ENCODE assay signal across 20 cellular contexts in genomic region chr14:71704210-71704609, GRCh38.
DNase-seq lines count a peak whose midpoint lies in the region; ATAC-seq, FAIRE-seq and TF ChIP-seq lines count a peak whose summit lies in the region.
"Had no signal": no experiment of that assay in that cellular context is flagged by ENCODE, and none has a peak within 500 bp of the region (broad histone marks: within the 10 kb centered on the region; RNA-seq: fewer than 3 reads in every experiment).

No MANE protein-coding gene starts in this region.

- FAIRE-seq in kidney (lab: Jason Lieb, UNC), result no peak
- FAIRE-seq: A549, GM12878, H54 had no signal

- H3K79me2 ChIP-seq in osteoblast (ENCODE audit: insufficient read depth, low read length), result peaks cover 7% of the 10 kb centered on the region

- no peak for TF ChIP-seq CTCF in HEK293 (tag by site-specific recombination; IDR thresholded peaks at IDR 0.05)
- no peak for TF ChIP-seq CTCF in WERI-Rb-1 (IDR thresholded peaks at IDR 0.05; ENCODE audit: low read depth, low read length)
- no peak for TF ChIP-seq CTCF in osteoblast (IDR thresholded peaks at IDR 0.05; ENCODE audit: extremely low read depth, low read depth, low read length)
- no peak for TF ChIP-seq CTCF in kidney (IDR thresholded peaks at IDR 0.05; ENCODE audit: borderline replicate concordance, extremely low read depth, insufficient read depth)

- H3K27me3 ChIP-seq in WERI-Rb-1 (ENCODE audit: insufficient read depth, low read depth, severe bottlenecking) (no peaks in the 10 kb centered on the region), osteoblast (ENCODE audit: insufficient read depth, low read length) (no peaks in the 10 kb centered on the region)
- H3K27me3 ChIP-seq: BE2C; BLaER1 treated with 17β-estradiol and CSF1 and Interleukin-3, amounts not matched to agents 10 nM and 100 nM had no signal

- H3K27ac ChIP-seq in HEK293 (ENCODE audit: extremely low read depth, low read depth, low read length), result no peak overlapping the region
- H3K27ac ChIP-seq in WERI-Rb-1, result peak overlapping the region; percentile 71
- H3K27ac ChIP-seq in osteoblast (ENCODE audit: low read depth, low read length), result peak overlapping the region; percentile 87
- no peak overlapping the region for H3K27ac ChIP-seq in kidney (ENCODE audit: low read depth in 2 of 2, low read length in 2 of 2)
- H3K27ac ChIP-seq: A549; BLaER1 treated with 17β-estradiol and CSF1 and Interleukin-3, amounts not matched to agents 10 nM and 100 nM had no signal

- ATAC-seq in HG02852 (IDR thresholded peaks at IDR 0.05; ENCODE audit: unreplicated experiment) (no peak), GM18873 (IDR thresholded peaks at IDR 0.05; ENCODE audit: low FRiP score, unreplicated experiment) (no peak)
- ATAC-seq: A549, GM12878 had no signal

- H3K9me3 ChIP-seq in HEK293 (ENCODE audit: control insufficient read depth, insufficient read depth, low read depth, low read length), result no peaks in the 10 kb centered on the region
- no peaks in the 10 kb centered on the region for H3K9me3 ChIP-seq in WERI-Rb-1 (ENCODE audit: severe bottlenecking)
- H3K9me3 ChIP-seq in osteoblast (ENCODE audit: low read depth, low read length), result no peaks in the 10 kb centered on the region
- no peaks in the 10 kb centered on the region for H3K9me3 ChIP-seq in kidney (ENCODE audit: control insufficient read depth in 1 of 2, low read length in 2 of 2)
- H3K9me3 ChIP-seq: A549; BE2C; BLaER1 treated with 17β-estradiol and CSF1 and Interleukin-3, amounts not matched to agents 10 nM and 100 nM; HAP-1 had no signal

- H3K4me1 ChIP-seq in HEK293 (ENCODE audit: control insufficient read depth, insufficient read depth, low read length) (peaks cover 4% of the 10 kb centered on the region; the same call in 1 of the 2 replicates), osteoblast (ENCODE audit: insufficient read depth, low read length) (peaks cover 40% of the 10 kb centered on the region), kidney (ENCODE audit: control insufficient read depth in 1 of 2, insufficient read depth in 1 of 2, low read depth in 1 of 2, low read length in 2 of 2) (no peaks in the 10 kb centered on the region)
- H3K4me1 ChIP-seq: A549; BLaER1 treated with 17β-estradiol and CSF1 and Interleukin-3, amounts not matched to agents 10 nM and 100 nM had no signal

- peaks cover 0 to 16% of the 10 kb centered on the region in 2 experiments; a peak in 2 of 3 replicates for H3K36me3 ChIP-seq in HEK293 (ENCODE audit: control insufficient read depth in 2 of 2, insufficient read depth in 1 of 2, low read length in 2 of 2)
- H3K36me3 ChIP-seq in WERI-Rb-1, result peaks cover 6% of the 10 kb centered on the region
- H3K36me3 ChIP-seq in osteoblast (ENCODE audit: insufficient read depth, low read length), result peaks cover 61% of the 10 kb centered on the region
- H3K36me3 ChIP-seq in kidney (ENCODE audit: control insufficient read depth in 1 of 2, insufficient read depth in 2 of 2, low read length in 2 of 2), result peaks cover 8 to 10% of the 10 kb centered on the region in 2 donors
- H3K36me3 ChIP-seq: BE2C, HAP-1 had no signal

- intact Hi-C loops in kidney (cut with DNase I), result no loop called here

- H4K20me1 ChIP-seq in osteoblast (ENCODE audit: insufficient read depth, low read length), result no peaks in the 10 kb centered on the region

- H3K9ac ChIP-seq in kidney (ENCODE audit: low read length in 2 of 2), result no peak overlapping the region
- H3K9ac ChIP-seq: BLaER1 treated with 17β-estradiol and CSF1 and Interleukin-3, amounts not matched to agents 10 nM and 100 nM had no signal

- CTCF ChIA-PET in HEK293 (lab: Yijun Ruan, JAX), result interaction anchor here (0.6 kb wide), 1 partner anchor 159 kb away, joined by 3 read pairs; no protein-coding TSS in a partner anchor

- no peak for DNase-seq in WERI-Rb-1
- no peak for DNase-seq in osteoblast (ENCODE audit: insufficient read length, low spot score, missing footprints)
- no peak for DNase-seq in kidney
- DNase-seq: 8988T; ACHN; AML-193; BE2C; CD4-positive, alpha-beta T cell; CD8-positive, alpha-beta memory T cell; EL; GDM1; GOT3 had no signal

- POLR2A ChIA-PET in HEK293 (lab: Yijun Ruan, JAX), result no interaction called here

- no peak overlapping the region for H2AFZ ChIP-seq in osteoblast (ENCODE audit: low read length)

- H3K4me3 ChIP-seq in HEK293 (ENCODE audit: low read depth, low read length) (no peak overlapping the region), WERI-Rb-1 (ENCODE audit: low read depth, low read length) (no peak overlapping the region), osteoblast (ENCODE audit: insufficient read depth, low read length) (no peak overlapping the region), kidney (ENCODE audit: low read length in 2 of 2) (no peak overlapping the region)
- H3K4me3 ChIP-seq: A549; BLaER1 treated with 17β-estradiol and CSF1 and Interleukin-3, amounts not matched to agents 10 nM and 100 nM; GM12878; HAP-1 had no signal

- no peak overlapping the region for H3K4me2 ChIP-seq in osteoblast (ENCODE audit: insufficient read depth, low read length)
- H3K4me2 ChIP-seq: A549; BLaER1 treated with 17β-estradiol and CSF1 and Interleukin-3, amounts not matched to agents 10 nM and 100 nM had no signal

TF ChIP-seq in HEK293, 187 proteins besides CTCF, POLR2A, EP300 and RAD21:
- TF ChIP-seq SCRT2 (tag by site-specific recombination; IDR thresholded peaks at IDR 0.05) (peak; percentile 51; the same call in 1 of the 2 replicates), ZNF514 (tag by site-specific recombination; IDR thresholded peaks at IDR 0.05) (no peak), SCRT1 (tag by site-specific recombination; IDR thresholded peaks at IDR 0.05; ENCODE audit: borderline replicate concordance) (peak; percentile 56; the same call in 1 of the 2 replicates)
TF ChIP-seq in HEK293: peak in this region for 2.

Comparison
In these comparisons a context has a peak if more than half of its experiments do, and no peak if none do; other contexts are left out.
1. H3K27ac ChIP-seq: peak in WERI-Rb-1 (single experiment) and osteoblast (single experiment); none in HEK293 (single experiment) and kidney (0 of 2).